8 cellular contexts compared by ENCODE assay signal in genomic region chr4:8468746-8469535, GRCh38. TPM values are rescaled to one million over a fixed set of nuclear protein-coding genes. Genes with fewer than 3 reads are reported as not detected.
DNase-seq lines count a peak whose midpoint lies in the region; ATAC-seq and TF ChIP-seq lines count a peak whose summit lies in the region.

No MANE protein-coding gene starts in this region.

- no peaks in the 10 kb centered on the region for H3K4me1 Mint-ChIP-seq in activated T-helper 1 cell treated with anti-CD3 and anti-CD28 coated beads, Interleukin-12 subunit alpha, Interleukin-12 subunit beta, Interleukin-2, Interleukin-4 antibody, amounts not matched to agents 30 ng/mL and 10 ng/mL and 1 ng/mL, durations not matched to agents 14 hours and 24 hours and 36 hours (ENCODE audit: low read depth)

- H3K27ac Mint-ChIP-seq in activated T-helper 1 cell treated with anti-CD3 and anti-CD28 coated beads, Interleukin-12 subunit alpha, Interleukin-12 subunit beta, Interleukin-2, Interleukin-4 antibody, amounts not matched to agents 30 ng/mL and 10 ng/mL and 1 ng/mL, durations not matched to agents 14 hours and 24 hours and 36 hours: no peak overlapping the region

- H3K36me3 ChIP-seq in OCI-LY7 (ENCODE audit: insufficient read depth, low read length) (peaks cover 44% of the 10 kb centered on the region; the same call in 1 of the 2 replicates), osteoblast (ENCODE audit: insufficient read depth, low read length) (peaks cover 42% of the 10 kb centered on the region), uterus (no peaks in the 10 kb centered on the region)

- DNase-seq in ACHN (peak; percentile 43), GM13977 (ENCODE audit: low spot score) (peak; percentile 87), OCI-LY7 (ENCODE audit: low spot score) (peak; percentile 61), foreskin fibroblast (peak; percentile 45 to 83), osteoblast (ENCODE audit: insufficient read length, low spot score, missing footprints) (peak; percentile 96), uterus (peak; percentile 73 to 79)
- peak; percentile 25 for DNase-seq in activated T-helper 1 cell treated with anti-CD3 and anti-CD28 coated beads, Interleukin-12 subunit alpha, Interleukin-12 subunit beta, Interleukin-2, Interleukin-4 antibody, amounts not matched to agents 30 ng/mL and 10 ng/mL and 1 ng/mL, durations not matched to agents 14 hours and 24 hours and 36 hours (ENCODE audit: low spot score)

- peaks cover 19% of the 10 kb centered on the region for H3K36me3 Mint-ChIP-seq in activated T-helper 1 cell treated with anti-CD3 and anti-CD28 coated beads, Interleukin-12 subunit alpha, Interleukin-12 subunit beta, Interleukin-2, Interleukin-4 antibody, amounts not matched to agents 30 ng/mL and 10 ng/mL and 1 ng/mL, durations not matched to agents 14 hours and 24 hours and 36 hours (ENCODE audit: low read depth)

- in situ Hi-C loops in ACHN (cut with HindIII; ENCODE audit: low pct_ligation_motif_present, low pct_unique_long_range_greater_than_20kb, low sequenced_read_pairs) (no loop called here), GM13977 (cut with MboI; ENCODE audit: low pct_unique_long_range_greater_than_20kb, low sequenced_read_pairs, unreplicated experiment) (loop anchor here (25.0 kb wide), 1 partner anchor 118 kb away; the partner anchor contains the start of genes CPZ and GPR78)

- H3K27ac ChIP-seq in OCI-LY7 (ENCODE audit: low read depth, low read length, poor library complexity, severe bottlenecking) (no peak overlapping the region), osteoblast (ENCODE audit: low read depth, low read length) (no peak overlapping the region), uterus (peak overlapping the region in 1 of 2 donors; percentile 88)

- CTCF ChIA-PET in OCI-LY7 (lab: Charles Lee; ENCODE audit: unreplicated experiment): no interaction called here

- peak; percentile 80 for ATAC-seq in HG03139 (IDR thresholded peaks at IDR 0.05; ENCODE audit: unreplicated experiment)

- H3K9me2 ChIP-seq in OCI-LY7 (ENCODE audit: insufficient read depth, low read length): no peaks in the 10 kb centered on the region

- H3K4me3 Mint-ChIP-seq in activated T-helper 1 cell treated with anti-CD3 and anti-CD28 coated beads, Interleukin-12 subunit alpha, Interleukin-12 subunit beta, Interleukin-2, Interleukin-4 antibody, amounts not matched to agents 30 ng/mL and 10 ng/mL and 1 ng/mL, durations not matched to agents 14 hours and 24 hours and 36 hours: no peak overlapping the region

- H3K4me3 ChIP-seq in OCI-LY7 (ENCODE audit: low read depth, low read length, poor library complexity, severe bottlenecking) (no peak overlapping the region), foreskin fibroblast (ENCODE audit: low read depth in 1 of 2, low read length in 2 of 2) (no peak overlapping the region), osteoblast (ENCODE audit: insufficient read depth, low read length) (no peak overlapping the region), uterus (no peak overlapping the region)

- H2AFZ ChIP-seq in OCI-LY7 (ENCODE audit: low read length): no peak overlapping the region
- H2AFZ ChIP-seq in osteoblast (ENCODE audit: low read length): no peak overlapping the region

- no peak for TF ChIP-seq POLR2A in uterus (IDR thresholded peaks at IDR 0.05)

- POLR2A ChIA-PET in OCI-LY7 (lab: Charles Lee): no interaction called here

- no peaks in the 10 kb centered on the region for H3K9me3 Mint-ChIP-seq in activated T-helper 1 cell treated with anti-CD3 and anti-CD28 coated beads, Interleukin-12 subunit alpha, Interleukin-12 subunit beta, Interleukin-2, Interleukin-4 antibody, amounts not matched to agents 30 ng/mL and 10 ng/mL and 1 ng/mL, durations not matched to agents 14 hours and 24 hours and 36 hours

- H3K27me3 ChIP-seq in osteoblast (ENCODE audit: insufficient read depth, low read length) (no peaks in the 10 kb centered on the region), uterus (no peaks in the 10 kb centered on the region)

- TF ChIP-seq CTCF in GM13977 (IDR thresholded peaks at IDR 0.05; ENCODE audit: extremely low read depth, insufficient read depth, missing control alignments) (peak; percentile 97), OCI-LY7 (conservative IDR thresholded peaks at IDR 0.05; ENCODE audit: low read length) (peak; percentile 95), foreskin fibroblast (IDR thresholded peaks at IDR 0.05; ENCODE audit: low read depth, low read length) (peak; percentile 98), osteoblast (IDR thresholded peaks at IDR 0.05; ENCODE audit: extremely low read depth, low read depth, low read length) (peak; percentile 95), uterus (IDR thresholded peaks at IDR 0.05) (peak; percentile 80 to 94 (median 88))

- H3K79me2 ChIP-seq in OCI-LY7 (ENCODE audit: insufficient read depth, low read depth, low read length): no peaks in the 10 kb centered on the region
- no peaks in the 10 kb centered on the region for H3K79me2 ChIP-seq in osteoblast (ENCODE audit: insufficient read depth, low read length)

- H3K27me3 Mint-ChIP-seq in activated T-helper 1 cell treated with anti-CD3 and anti-CD28 coated beads, Interleukin-12 subunit alpha, Interleukin-12 subunit beta, Interleukin-2, Interleukin-4 antibody, amounts not matched to agents 30 ng/mL and 10 ng/mL and 1 ng/mL, durations not matched to agents 14 hours and 24 hours and 36 hours (ENCODE audit: insufficient read depth): no peaks in the 10 kb centered on the region

- intact Hi-C loops in OCI-LY7 (cut with micrococcal nuclease; ENCODE audit: unreplicated experiment) (loop anchor here (1.0 kb wide), 2 partner anchors 117 to 125 kb away; no protein-coding TSS in a partner anchor), uterus (cut with DNase I; ENCODE audit: low total_unique reads) (loop anchor here (10.0 kb wide), 1 partner anchor 126 kb away; the partner anchor contains the start of gene CPZ)
- intact Hi-C loops in activated T-helper 1 cell treated with anti-CD3 and anti-CD28 coated beads, Interleukin-12 subunit alpha, Interleukin-12 subunit beta, Interleukin-2, Interleukin-4 antibody, amounts not matched to agents 30 ng/mL and 10 ng/mL and 1 ng/mL, durations not matched to agents 14 hours and 24 hours and 36 hours (cut with micrococcal nuclease): loop anchor here (1.0 kb wide), 1 partner anchor 78 kb away; no protein-coding TSS in a partner anchor

- no peaks in the 10 kb centered on the region for H3K9me3 ChIP-seq in OCI-LY7 (ENCODE audit: low read length)
- H3K9me3 ChIP-seq in osteoblast (ENCODE audit: low read depth, low read length): no peaks in the 10 kb centered on the region
- H3K9me3 ChIP-seq in uterus: no peaks in the 10 kb centered on the region

- H4K20me1 ChIP-seq in OCI-LY7 (ENCODE audit: insufficient read depth, low read length) (no peaks in the 10 kb centered on the region), osteoblast (ENCODE audit: insufficient read depth, low read length) (peaks cover 12% of the 10 kb centered on the region)

- no peaks in the 10 kb centered on the region for H3K4me1 ChIP-seq in OCI-LY7 (ENCODE audit: insufficient read depth, low read length, poor library complexity, severe bottlenecking)
- peaks cover 21% of the 10 kb centered on the region for H3K4me1 ChIP-seq in osteoblast (ENCODE audit: insufficient read depth, low read length)
- peaks cover 17 to 21% of the 10 kb centered on the region in 2 donors for H3K4me1 ChIP-seq in uterus

- H3K4me2 ChIP-seq in OCI-LY7 (ENCODE audit: low read length) (no peak overlapping the region), osteoblast (ENCODE audit: insufficient read depth, low read length) (no peak overlapping the region)

- no TSS peak for BruUV-seq in OCI-LY7 (replicated peaks; lab: Mats Ljungman, UMichigan)

RNA-seq across cellular contexts. Expression of gene TRMT44, which starts 28.4 kb away (rescaled TPM):
- total RNA-seq in OCI-LY7 (2014; rRNA removed; shearing (Covaris generic)): 23.0 and 26.6 TPM in 2 replicates
- 23.3 and 28.3 TPM in 2 replicates for total RNA-seq in OCI-LY7 (2022)
- 36.8 and 39.2 TPM in 2 replicates for total RNA-seq in activated T-helper 1 cell treated with anti-CD3 and anti-CD28 coated beads, Interleukin-12 subunit alpha, Interleukin-12 subunit beta, Interleukin-2, Interleukin-4 antibody, amounts not matched to agents 30 ng/mL and 10 ng/mL and 1 ng/mL, durations not matched to agents 14 hours and 24 hours and 36 hours
- 19.7 and 21.7 TPM in 2 replicates for total RNA-seq in osteoblast
- total RNA-seq in uterus: 10 to 100 TPM in 3 of 4 donors, 1 to 10 TPM in 1; 3.3 to 38.8 (median 32.3) TPM

RNA-seq across cellular contexts. Expression of gene ACOX3, which starts 28.4 kb away (rescaled TPM):
- 10.4 and 12.7 TPM in 2 replicates for total RNA-seq in OCI-LY7 (2014; rRNA removed; shearing (Covaris generic))
- total RNA-seq in OCI-LY7 (2022): 16.8 and 21.0 TPM in 2 replicates
- 18.4 and 20.7 TPM in 2 replicates for total RNA-seq in activated T-helper 1 cell treated with anti-CD3 and anti-CD28 coated beads, Interleukin-12 subunit alpha, Interleukin-12 subunit beta, Interleukin-2, Interleukin-4 antibody, amounts not matched to agents 30 ng/mL and 10 ng/mL and 1 ng/mL, durations not matched to agents 14 hours and 24 hours and 36 hours
- 24.2 and 29.2 TPM in 2 replicates for total RNA-seq in osteoblast
- total RNA-seq in uterus: 10 to 100 TPM; 17.9 to 31.1 (median 22.5) TPM

Comparison
In these comparisons a context has a peak if more than half of its experiments do, and no peak if none do; other contexts are left out.
1. DNase-seq: peak in every context shown above with its lines; median percentile 96 in osteoblast; 87 in GM13977; 76 in uterus; 64 in foreskin fibroblast; 61 in OCI-LY7; 43 in ACHN; 25 in activated T-helper 1 cell treated with anti-CD3 and anti-CD28 coated beads, Interleukin-12 subunit alpha, Interleukin-12 subunit beta, Interleukin-2, Interleukin-4 antibody, amounts not matched to agents 30 ng/mL and 10 ng/mL and 1 ng/mL, durations not matched to agents 14 hours and 24 hours and 36 hours.